In the genomic region with DNA sequence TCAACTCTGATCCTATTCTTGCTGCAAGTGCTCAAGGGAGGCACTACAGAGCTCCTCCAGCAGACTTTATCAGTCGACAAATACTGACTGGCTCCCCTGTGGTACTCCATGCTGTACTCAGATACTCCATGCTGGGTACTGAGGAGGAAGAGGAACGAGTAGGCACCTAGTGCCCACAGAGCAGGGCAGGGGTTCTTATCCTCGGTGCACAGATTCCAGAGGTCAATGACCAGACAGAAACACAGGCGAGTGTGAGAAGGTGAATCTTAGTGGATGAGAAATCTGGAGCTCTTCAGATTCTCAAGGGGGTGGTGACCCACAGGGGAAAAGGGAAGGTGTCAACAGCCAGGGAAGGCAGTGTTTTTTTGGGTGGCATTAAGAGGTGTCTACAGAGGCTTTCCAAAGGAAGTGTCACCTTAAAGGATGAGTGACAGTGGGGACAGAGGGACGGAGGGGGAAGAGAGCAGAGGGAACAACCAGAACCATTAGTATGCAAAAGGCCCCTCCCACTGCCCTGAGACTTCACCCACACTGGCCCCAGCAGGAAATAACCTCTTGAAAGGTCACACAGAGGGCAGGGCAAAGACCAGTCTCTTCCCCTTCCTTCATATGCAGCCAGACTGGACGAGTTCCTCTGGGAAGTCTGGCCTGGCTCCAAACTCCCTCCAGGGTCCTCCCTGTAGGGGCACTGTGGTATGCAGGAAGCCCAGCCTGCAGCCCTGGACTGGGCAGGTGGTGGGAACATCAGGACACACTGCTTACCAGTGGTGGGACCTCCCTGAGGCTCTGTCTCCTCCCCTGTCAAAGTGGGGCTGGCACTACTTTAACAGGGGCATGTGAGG, we compare ENCODE assay signal across 8 cellular contexts. TPM values are rescaled to one million over a fixed set of nuclear protein-coding genes. Genes with fewer than 3 reads are reported as not detected.
DNase-seq lines count a peak whose midpoint lies in the region; TF ChIP-seq lines count a peak whose summit lies in the region.

No MANE protein-coding gene starts in this region.

- H3K4me1 ChIP-seq in Karpas-422 (ENCODE audit: low read length) (peaks cover 97% of the 10 kb centered on the region), colonic mucosa (peaks cover 42% of the 10 kb centered on the region), neutrophil (ENCODE audit: control insufficient read depth in 1 of 2, insufficient read depth in 1 of 2, low read depth in 1 of 2, low read length in 1 of 2) (peaks cover 77 to 80% of the 10 kb centered on the region in 2 experiments)

- H3K4me2 ChIP-seq in Karpas-422 (ENCODE audit: low read depth, low read length, poor library complexity, severe bottlenecking), result peak overlapping the region; percentile 26

- POLR2A ChIA-PET in activated CD4-positive, alpha-beta T cell treated with anti-CD3 and anti-CD28 coated beads, Interleukin-2, amount 10 ng/mL, durations not matched to agents 7 days and 5 days (lab: Charles Lee), result interaction anchor here (1.0 kb wide), 1 partner anchor 31 kb away, joined by 4 read pairs; a partner anchor contains a TSS

- no peaks in the 10 kb centered on the region for H3K9me3 Mint-ChIP-seq in activated CD4-positive, alpha-beta T cell treated with anti-CD3 and anti-CD28 coated beads, Interleukin-2, amount 10 ng/mL, durations not matched to agents 7 days and 5 days

- H3K9ac ChIP-seq in Karpas-422 (ENCODE audit: low read length), result peak overlapping the region; percentile 34; the same call in 1 of the 2 replicates
- H3K9ac ChIP-seq in colonic mucosa (ENCODE audit: low read depth in 2 of 2, low read length in 2 of 2), result peak overlapping the region; percentile 28 to 79

- peaks cover 86% of the 10 kb centered on the region for H3K4me1 Mint-ChIP-seq in activated CD4-positive, alpha-beta T cell treated with anti-CD3 and anti-CD28 coated beads, Interleukin-2, amount 10 ng/mL, durations not matched to agents 7 days and 5 days

- no peak for DNase-seq in activated CD4-positive, alpha-beta T cell treated with anti-CD3 and anti-CD28 coated beads, Interleukin-2, amount 10 ng/mL, durations not matched to agents 7 days and 5 days
- no peak for DNase-seq in activated CD4-positive, alpha-beta T cell treated with anti-CD3 and anti-CD28 coated beads for 1 hour
- DNase-seq in Karpas-422, result no peak
- DNase-seq in colonic mucosa, result peak; percentile 78
- no peak for DNase-seq in NCI-H1417 treated with DMSO at 0.1 percent for 48 hours (lab: John Stamatoyannopoulos, UW)
- DNase-seq in T-helper 9 cell, result no peak
- no peak for DNase-seq in NCI-H2171 (lab: John Stamatoyannopoulos, UW)

- no peak overlapping the region for H2AFZ ChIP-seq in Karpas-422 (ENCODE audit: low read length)

- CTCF ChIA-PET in activated CD4-positive, alpha-beta T cell treated with anti-CD3 and anti-CD28 coated beads, Interleukin-2, amount 10 ng/mL, durations not matched to agents 7 days and 5 days (lab: Charles Lee), result interaction anchor here (1.3 to 2.9 kb wide), 4 partner anchors 10 to 29 kb away, joined by 3 to 11 read pairs (median 8); no protein-coding TSS in a partner anchor

- H3K4me3 ChIP-seq in Karpas-422 (ENCODE audit: low read length) (no peak overlapping the region), colonic mucosa (no peak overlapping the region), neutrophil (ENCODE audit: low read depth in 1 of 2, low read length in 1 of 2) (peak overlapping the region; percentile 35 to 41)

- peak overlapping the region; percentile 74 for H3K27ac ChIP-seq in Karpas-422 (ENCODE audit: low read length)
- H3K27ac ChIP-seq in colonic mucosa, result peak overlapping the region; percentile 86
- peak overlapping the region; percentile 80 for H3K27ac ChIP-seq in neutrophil

- H3K36me3 Mint-ChIP-seq in activated CD4-positive, alpha-beta T cell treated with anti-CD3 and anti-CD28 coated beads, Interleukin-2, amount 10 ng/mL, durations not matched to agents 7 days and 5 days (ENCODE audit: low read depth), result peaks cover 42% of the 10 kb centered on the region

- no peaks in the 10 kb centered on the region for H3K9me2 ChIP-seq in Karpas-422 (replicated peaks; ENCODE audit: insufficient read depth, low read length)

- H3K27me3 ChIP-seq in Karpas-422 (ENCODE audit: low read length) (no peaks in the 10 kb centered on the region), colonic mucosa (no peaks in the 10 kb centered on the region), neutrophil (no peaks in the 10 kb centered on the region)

- no peak for TF ChIP-seq CTCF in colonic mucosa (IDR thresholded peaks at IDR 0.05)
- TF ChIP-seq CTCF in neutrophil (IDR thresholded peaks at IDR 0.05), result no peak

- H3K79me2 ChIP-seq in Karpas-422 (ENCODE audit: low read length), result peaks cover 98% of the 10 kb centered on the region

- peak overlapping the region; percentile 54 for H3K4me3 Mint-ChIP-seq in activated CD4-positive, alpha-beta T cell treated with anti-CD3 and anti-CD28 coated beads, Interleukin-2, amount 10 ng/mL, durations not matched to agents 7 days and 5 days

- H4K20me1 ChIP-seq in Karpas-422 (ENCODE audit: insufficient read depth, low read depth, low read length), result peaks cover 48% of the 10 kb centered on the region

- H3K9me3 ChIP-seq in Karpas-422 (ENCODE audit: low read length), result no peaks in the 10 kb centered on the region
- H3K9me3 ChIP-seq in colonic mucosa, result no peaks in the 10 kb centered on the region
- no peaks in the 10 kb centered on the region for H3K9me3 ChIP-seq in neutrophil

- peaks cover 23% of the 10 kb centered on the region for H3K36me3 ChIP-seq in Karpas-422 (ENCODE audit: insufficient read depth, low read length)
- H3K36me3 ChIP-seq in colonic mucosa, result no peaks in the 10 kb centered on the region
- no peaks in the 10 kb centered on the region for H3K36me3 ChIP-seq in neutrophil

- intact Hi-C loops in colonic mucosa (cut with DNase I), result no loop called here

- peak overlapping the region; percentile 91 for H3K27ac Mint-ChIP-seq in activated CD4-positive, alpha-beta T cell treated with anti-CD3 and anti-CD28 coated beads, Interleukin-2, amount 10 ng/mL, durations not matched to agents 7 days and 5 days

- H3K27me3 Mint-ChIP-seq in activated CD4-positive, alpha-beta T cell treated with anti-CD3 and anti-CD28 coated beads, Interleukin-2, amount 10 ng/mL, durations not matched to agents 7 days and 5 days, result no peaks in the 10 kb centered on the region

RNA-seq across cellular contexts. Expression of a gene that starts 27.5 kb away (rescaled TPM):
- total RNA-seq in activated CD4-positive, alpha-beta T cell treated with anti-CD3 and anti-CD28 coated beads, Interleukin-2, amount 10 ng/mL, durations not matched to agents 7 days and 5 days, result 10 to 100 TPM; 48.7 to 56.1 TPM
- total RNA-seq in Karpas-422 (2014; rRNA removed; shearing (Covaris generic); ENCODE audit: low replicate concordance), result 40.2 and 83.5 TPM in 2 replicates
- 10 to 100 TPM; 34.1 to 55.7 TPM for total RNA-seq in colonic mucosa

RNA-seq across cellular contexts. Expression of a gene that starts 30.4 kb away (rescaled TPM):
- 100 to 1,000 TPM; 194 to 212 TPM for total RNA-seq in activated CD4-positive, alpha-beta T cell treated with anti-CD3 and anti-CD28 coated beads, Interleukin-2, amount 10 ng/mL, durations not matched to agents 7 days and 5 days
- total RNA-seq in Karpas-422 (2014; rRNA removed; shearing (Covaris generic); ENCODE audit: low replicate concordance), result 60.5 and 133 TPM in 2 replicates
- 100 to 1,000 TPM in 1 of 2 donors, 10 to 100 TPM in 1; 40.9 to 106 TPM for total RNA-seq in colonic mucosa

Comparison
In these comparisons a context has a peak if more than half of its experiments do, and no peak if none do; other contexts are left out.
1. H3K4me3 ChIP-seq: peak in neutrophil (2 of 2); none in Karpas-422 (single experiment) and colonic mucosa (single experiment).
2. Peak in every context shown above with its lines, with median percentiles within 50 percentile points of each other: H3K27ac ChIP-seq.